Comparison of ENCODE assay signal across 8 cellular contexts in the genomic region with DNA sequence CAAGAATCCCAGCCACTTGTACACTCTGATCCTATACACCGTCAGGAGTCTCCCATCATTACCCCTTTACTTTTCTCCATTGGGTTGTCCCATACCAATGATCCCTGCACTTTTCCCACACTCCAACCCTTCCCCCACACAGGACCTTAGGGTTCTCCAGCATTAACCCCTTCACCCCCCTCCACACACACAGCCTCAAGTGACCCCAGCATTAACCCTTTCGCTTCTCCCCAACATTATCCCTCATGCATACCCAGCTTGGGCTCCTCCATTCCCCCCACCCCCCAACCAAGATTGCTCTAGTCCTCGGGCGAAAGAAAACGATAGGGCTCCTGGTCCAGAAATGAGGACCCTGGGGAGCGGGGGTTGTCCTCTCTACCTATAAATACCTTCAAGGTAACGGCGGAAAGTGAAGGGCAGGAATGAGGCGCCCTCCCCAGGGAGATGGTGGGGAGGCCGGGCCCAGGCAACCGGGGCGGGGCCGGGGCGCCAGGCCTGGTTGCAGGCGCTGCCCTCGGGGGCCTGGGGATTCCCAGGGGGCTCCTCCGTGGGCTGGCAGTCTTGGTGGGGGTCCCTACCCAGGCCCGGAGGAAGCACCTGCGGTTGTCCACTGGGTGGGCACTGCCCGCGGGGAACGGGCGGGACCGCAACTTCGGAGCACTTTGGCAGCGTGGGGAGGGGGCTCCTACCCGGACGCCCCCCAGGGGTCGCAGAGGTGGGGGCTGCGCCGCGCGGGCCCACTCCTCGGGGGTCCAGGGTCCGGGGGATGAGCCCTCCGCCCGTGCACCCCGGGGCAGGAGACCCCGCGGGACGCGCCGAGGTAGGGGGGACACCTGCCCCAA. TPM values are rescaled to one million over a fixed set of nuclear protein-coding genes. Genes with fewer than 3 reads are reported as not detected.
A peak's percentile ranks its signal among the peaks of the same experiment; 100 is the strongest.
DNase-seq lines count a peak whose midpoint lies in the region; ATAC-seq, FAIRE-seq and TF ChIP-seq lines count a peak whose summit lies in the region.

No MANE protein-coding gene starts in this region.

- CTCF ChIA-PET in AG04450 (lab: Charles Lee): no interaction called here

- peaks cover 0 to 3% of the 10 kb centered on the region in 2 donors for H3K4me1 ChIP-seq in small intestine (ENCODE audit: control insufficient read depth in 2 of 2, insufficient read depth in 1 of 2, low read depth in 1 of 2, low read length in 1 of 2)

- POLR2A ChIA-PET in AG04450 (lab: Yijun Ruan, JAX): no interaction called here

- H3K9me3 ChIP-seq in AG04450 (ENCODE audit: control insufficient read depth, insufficient read depth, low read length): peaks cover 4% of the 10 kb centered on the region; the same call in 1 of the 2 replicates
- H3K9me3 ChIP-seq in small intestine (ENCODE audit: control insufficient read depth, low read depth): no peaks in the 10 kb centered on the region

- H3K27ac ChIP-seq in AG04450 (ENCODE audit: low read depth, low read length): no peak overlapping the region
- no peak overlapping the region for H3K27ac ChIP-seq in small intestine (ENCODE audit: low read depth in 1 of 2, low read length in 1 of 2)

- DNase-seq in AG04450 (ENCODE audit: low read depth, low spot score): no peak
- peak; percentile 47 for DNase-seq in GM19238 (ENCODE audit: insufficient read length, low spot score)
- peak; percentile 50 for DNase-seq in SW480 (ENCODE audit: low spot score)
- peak; percentile 61 for DNase-seq in germinal center (ENCODE audit: low spot score)
- no peak for DNase-seq in small intestine
- DNase-seq in COLO668 (lab: John Stamatoyannopoulos, UW; ENCODE audit: unreplicated experiment): no peak
- DNase-seq in NCI-H1105 treated with DMSO at 0.1 percent for 48 hours (lab: John Stamatoyannopoulos, UW): no peak

- ATAC-seq in HG03039 (IDR thresholded peaks at IDR 0.05; ENCODE audit: unreplicated experiment): no peak

- no peaks in the 10 kb centered on the region for H3K36me3 ChIP-seq in small intestine (ENCODE audit: control insufficient read depth in 2 of 2, insufficient read depth in 2 of 2, low read length in 2 of 2)

- H3K27me3 ChIP-seq in AG04450 (ENCODE audit: control insufficient read depth, insufficient read depth, low read length) (no peaks in the 10 kb centered on the region), small intestine (ENCODE audit: control insufficient read depth in 2 of 2, insufficient read depth in 2 of 2, low read length in 2 of 2) (no peaks in the 10 kb centered on the region)

- TF ChIP-seq CTCF in AG04450 (IDR thresholded peaks at IDR 0.05; ENCODE audit: low read depth, low read length): no peak

- FAIRE-seq in small intestine (lab: Jason Lieb, UNC): no peak

- WGBS in small intestine, 3 donors: 2 to 10% (median 4%) methylated on average over 20 to 43 of the region's 43 CpGs

- H3K4me3 ChIP-seq in AG04450 (ENCODE audit: low read depth, low read length): peak overlapping the region; percentile 72
- peak overlapping the region; percentile 40 to 69 for H3K4me3 ChIP-seq in small intestine (ENCODE audit: low read depth in 1 of 2, low read length in 2 of 2)

RNA-seq across cellular contexts. Expression of a gene that starts 0.8 kb away (rescaled TPM):
- polyA plus RNA-seq in AG04450 (2011; rRNA removed) (5.8 and 9.1 TPM in 2 replicates), small intestine (10 to 100 TPM in 2 of 3 donors, 1 to 10 TPM in 1; 7.0 to 18.0 (median 13.0) TPM)
- polyA minus RNA-seq in AG04450 (2011; rRNA and poly(A)+ RNA removed): 3.4 and 3.9 TPM in 2 replicates

RNA-seq across cellular contexts. Expression of a gene that starts 15.3 kb away (rescaled TPM):
- 0.04 and 0.21 TPM in 2 replicates for polyA plus RNA-seq in AG04450 (2011; rRNA removed)
- not detected in 2 replicates for polyA minus RNA-seq in AG04450 (2011; rRNA and poly(A)+ RNA removed)
- polyA plus RNA-seq in small intestine: 1 to 10 TPM; 1.3 to 8.1 (median 2.6) TPM

RNA-seq across cellular contexts. Expression of a gene that starts 30.2 kb away (rescaled TPM):
- polyA plus RNA-seq in AG04450 (2011; rRNA removed) (30.4 and 36.6 TPM in 2 replicates), small intestine (100 to 1,000 TPM in 1 of 3 donors, 10 to 100 TPM in 2; 40.4 to 134 (median 94.2) TPM)
- polyA minus RNA-seq in AG04450 (2011; rRNA and poly(A)+ RNA removed): 51.9 and 52.1 TPM in 2 replicates

RNA-seq across cellular contexts. Expression of a gene that starts 30.3 kb away (rescaled TPM):
- polyA plus RNA-seq in AG04450 (2011; rRNA removed): not detected in 2 replicates
- polyA minus RNA-seq in AG04450 (2011; rRNA and poly(A)+ RNA removed): not detected in 2 replicates
- under 1 TPM in 1 of 3 donors, not detected in 2; 0.54 TPM for polyA plus RNA-seq in small intestine

RNA-seq across cellular contexts. Expression of a gene that starts 59.3 kb away (rescaled TPM):
- not detected in 2 replicates for polyA plus RNA-seq in AG04450 (2011; rRNA removed)
- polyA minus RNA-seq in AG04450 (2011; rRNA and poly(A)+ RNA removed): not detected in 2 replicates
- under 1 TPM in 1 of 3 donors, not detected in 2; 0.15 TPM for polyA plus RNA-seq in small intestine

Comparison
In these comparisons a context has a peak if more than half of its experiments do, and no peak if none do; other contexts are left out.
1. DNase-seq: peak in GM19238 (single experiment), SW480 (single experiment) and germinal center (single experiment); none in AG04450 (single experiment), small intestine (single experiment), COLO668 (single experiment) and NCI-H1105 treated with DMSO at 0.1 percent for 48 hours (single experiment).